In the genomic region with DNA sequence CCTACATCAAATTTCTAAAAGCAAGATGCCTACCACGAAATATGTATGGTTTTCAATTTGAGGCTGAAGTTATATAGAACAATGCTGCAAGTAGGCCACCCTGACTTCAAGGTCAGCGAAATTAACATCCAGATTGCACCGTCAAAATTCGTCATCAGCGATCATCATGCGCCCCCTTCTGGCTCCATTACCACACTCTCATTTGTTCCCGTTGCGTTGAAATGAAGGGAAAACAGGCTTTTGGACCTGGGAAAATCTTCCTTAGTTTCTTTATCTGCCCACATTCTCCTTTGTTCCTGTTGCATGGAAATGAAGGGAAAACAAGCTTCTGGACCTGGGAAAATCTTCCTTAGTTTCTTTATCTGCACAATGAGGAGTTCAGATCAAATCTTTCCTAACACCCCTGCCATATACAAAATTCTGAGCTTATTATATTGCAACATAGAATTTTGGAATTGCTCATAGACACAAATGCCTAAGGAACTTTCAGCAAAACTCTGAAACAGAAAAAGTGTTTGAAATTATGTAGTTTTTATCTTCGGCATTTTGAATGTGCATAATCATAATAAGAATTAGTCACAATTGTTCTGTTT, we compare ENCODE assay signal across 8 cellular contexts.
DNase-seq lines count a peak whose midpoint lies in the region; ATAC-seq, FAIRE-seq and TF ChIP-seq lines count a peak whose summit lies in the region.

No MANE protein-coding gene starts in this region.

- H3K9me3 ChIP-seq in A549, result no peaks in the 10 kb centered on the region
- no peaks in the 10 kb centered on the region for H3K9me3 ChIP-seq in T-helper 17 cell (ENCODE audit: control insufficient read depth, low read length, poor library complexity, severe bottlenecking)
- no peaks in the 10 kb centered on the region for H3K9me3 ChIP-seq in ascending aorta

- no peaks in the 10 kb centered on the region for H3K36me3 ChIP-seq in ascending aorta

- WGBS in A549 (ENCODE audit: missing lambda C conversion rate), result 16% methylated on average over 9 of the region's 9 CpGs

- POLR2A ChIA-PET in A549 (lab: Yijun Ruan, JAX), result no interaction called here

- intact Hi-C loops in ascending aorta (cut with DNase I), result loop anchor here (2.0 kb wide), 1 partner anchor 262 kb away; no protein-coding TSS in a partner anchor

- H3K27ac Mint-ChIP-seq in T-helper 17 cell (no peak overlapping the region), immature natural killer cell (no peak overlapping the region)

- no peak overlapping the region for H3K4me3 ChIP-seq in A549
- H3K4me3 ChIP-seq in ascending aorta, result no peak overlapping the region

- TF ChIP-seq POLR2A in A549 (IDR thresholded peaks at IDR 0.05; ENCODE audit: low read length), result no peak

- H3K4me1 Mint-ChIP-seq in T-helper 17 cell (peaks cover 4% of the 10 kb centered on the region), immature natural killer cell (peaks cover 4 to 5% of the 10 kb centered on the region in 2 donors)

- FAIRE-seq in A549 (lab: Jason Lieb, UNC), result peak; percentile 39

- H3K27me3 ChIP-seq in ascending aorta, result no peaks in the 10 kb centered on the region

- CTCF ChIA-PET in A549 (lab: Yijun Ruan, JAX), result interaction anchor here (0.6 to 3.5 kb wide), 17 partner anchors 9 to 891 kb away, joined by 3 to 23 read pairs (median 3); partner anchors contain the start of gene SFMBT2

- no peaks in the 10 kb centered on the region for H3K4me1 ChIP-seq in A549
- H3K4me1 ChIP-seq in ascending aorta, result no peaks in the 10 kb centered on the region

- H3K27me3 Mint-ChIP-seq in T-helper 17 cell (peaks cover 26% of the 10 kb centered on the region), immature natural killer cell (ENCODE audit: low read depth in 3 of 3) (peaks cover 0 to 8% (median 8%) of the 10 kb centered on the region in 3 donors)

- H3K36me3 Mint-ChIP-seq in T-helper 17 cell (ENCODE audit: low read depth) (no peaks in the 10 kb centered on the region), immature natural killer cell (no peaks in the 10 kb centered on the region)

- peak; percentile 70 to 80; a peak in 5 of 6 replicates for ATAC-seq in A549
- ATAC-seq in T-helper 17 cell, result peak; percentile 65
- ATAC-seq in GM21423 (IDR thresholded peaks at IDR 0.05; ENCODE audit: unreplicated experiment), result no peak
- no peak for ATAC-seq in GM18861 (IDR thresholded peaks at IDR 0.05; ENCODE audit: unreplicated experiment)

- no peak for TF ChIP-seq EP300 in A549 (IDR thresholded peaks at IDR 0.05)

- peak; percentile 70 to 76 for TF ChIP-seq RAD21 in A549 (conservative IDR thresholded peaks at IDR 0.05 in 1 of 2, IDR thresholded peaks at IDR 0.05 in 1 of 2)

- H3K27ac ChIP-seq in A549, result no peak overlapping the region
- H3K27ac ChIP-seq in ascending aorta, result no peak overlapping the region

- H3K4me3 Mint-ChIP-seq in T-helper 17 cell (no peak overlapping the region), immature natural killer cell (no peak overlapping the region)

- H3K9me3 Mint-ChIP-seq in immature natural killer cell, result no peaks in the 10 kb centered on the region

- TF ChIP-seq CTCF in A549 (IDR thresholded peaks at IDR 0.05) (peak; percentile 77), ascending aorta (IDR thresholded peaks at IDR 0.05) (peak; percentile 39 to 63 (median 55))

- DNase-seq in A549 (ENCODE audit: low read depth in 1 of 2, low spot score in 1 of 2) (peak; percentile 44 to 63), GM19238 (ENCODE audit: insufficient read length, low spot score) (peak; percentile 13), T-helper 17 cell (peak; percentile 35 to 51 (median 43)), ascending aorta (ENCODE audit: low spot score in 2 of 2) (peak in 1 of 2 donors; percentile 70), immature natural killer cell (peak; percentile 43 to 52 (median 52))
- peak; percentile 7 to 46 for DNase-seq in stimulated activated CD4-positive, alpha-beta T cell treated with anti-CD3 and anti-CD28 coated beads, Interleukin-15, amount 100 ng/mL, for 48 hours (ENCODE audit: low read depth in 2 of 2)

- no peak overlapping the region for H3K4me2 ChIP-seq in A549

TF ChIP-seq in A549, 52 proteins besides CTCF, POLR2A, EP300 and RAD21:
- TF ChIP-seq FOXS1 (CRISPR knock-in tag; IDR thresholded peaks at IDR 0.05) (no peak), FOSL2 (IDR thresholded peaks at IDR 0.05) (no peak), FOSL2 (CRISPR knock-in tag; IDR thresholded peaks at IDR 0.05) (peak; percentile 10; the same call in 1 of the 2 replicates), CEBPB (IDR thresholded peaks at IDR 0.05) (peak in 1 of 2 experiments; percentile 37; a peak in 1 of 4 replicates), NPAS2 (CRISPR knock-in tag; IDR thresholded peaks at IDR 0.05; ENCODE audit: borderline replicate concordance) (no peak), RARB (CRISPR knock-in tag; IDR thresholded peaks at IDR 0.05) (no peak), MAX (IDR thresholded peaks at IDR 0.05) (0 out of 2 replicates have a peak, but pooled peaks have one; percentile 31), SMC3 (IDR thresholded peaks at IDR 0.05) (peak; percentile 74)
- TF ChIP-seq, protein P1, sequence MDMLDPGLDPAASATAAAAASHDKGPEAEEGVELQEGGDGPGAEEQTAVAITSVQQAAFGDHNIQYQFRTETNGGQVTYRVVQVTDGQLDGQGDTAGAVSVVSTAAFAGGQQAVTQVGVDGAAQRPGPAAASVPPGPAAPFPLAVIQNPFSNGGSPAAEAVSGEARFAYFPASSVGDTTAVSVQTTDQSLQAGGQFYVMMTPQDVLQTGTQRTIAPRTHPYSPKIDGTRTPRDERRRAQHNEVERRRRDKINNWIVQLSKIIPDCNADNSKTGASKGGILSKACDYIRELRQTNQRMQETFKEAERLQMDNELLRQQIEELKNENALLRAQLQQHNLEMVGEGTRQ (IDR thresholded peaks at IDR 0.05), result no peak

Comparison
In these comparisons a context has a peak if more than half of its experiments do, and no peak if none do; other contexts are left out.
1. ATAC-seq: peak in A549 (2 of 2) and T-helper 17 cell (single experiment); none in GM21423 (single experiment) and GM18861 (single experiment).